27 cellular contexts compared by ENCODE assay signal in the genomic region with DNA sequence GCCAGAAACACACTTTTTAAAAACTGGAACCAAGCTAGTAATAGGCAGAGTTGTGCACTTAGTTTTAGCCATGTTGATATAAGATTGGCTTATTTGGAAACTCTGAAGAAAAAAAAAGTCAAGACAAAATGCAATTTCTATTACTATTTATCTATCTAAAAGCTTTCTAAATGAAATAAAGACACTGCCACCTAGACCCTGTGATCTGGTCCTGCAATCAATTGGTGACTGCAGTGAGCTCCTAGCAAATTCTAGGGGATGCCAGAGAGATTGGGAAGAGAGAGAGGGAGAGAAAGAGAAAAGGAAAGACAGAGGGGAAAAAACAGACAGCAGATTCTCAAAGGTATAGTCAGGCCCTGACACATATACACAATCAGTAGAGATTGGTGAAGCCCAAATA. TPM values are rescaled to one million over a fixed set of nuclear protein-coding genes. Genes with fewer than 3 reads are reported as not detected.
"Had no signal": no experiment of that assay in that cellular context is flagged by ENCODE, and none has a peak within 500 bp of the region (broad histone marks: within the 10 kb centered on the region; RNA-seq: fewer than 3 reads in every experiment).

No MANE protein-coding gene starts in this region.

- H3K4me2 ChIP-seq: PC-9 had no signal

- ATAC-seq: activated CD4-positive, alpha-beta T cell treated with anti-CD3 and anti-CD28 coated beads for 36 hours; activated CD4-positive, CD25-positive, alpha-beta regulatory T cell treated with anti-CD3 and anti-CD28 coated beads, Interleukin-2, amount 50 U/mL, for 24 hours; activated CD8-positive, alpha-beta T cell treated with anti-CD3 and anti-CD28 coated beads, Interleukin-2, amount 10 ng/mL, durations not matched to agents 7 days and 5 days; activated naive CD8-positive, alpha-beta T cell treated with anti-CD3 and anti-CD28 coated beads, Interleukin-2, amount 50 U/mL, for 24 hours; Right ventricle myocardium inferior; WTC11 had no signal

- DNase-seq: activated CD4-positive, alpha-beta T cell treated with anti-CD3 and anti-CD28 coated beads for 36 hours; activated CD4-positive, alpha-beta T cell treated with anti-CD3 and anti-CD28 coated beads, Interleukin-2, amount 10 ng/mL, durations not matched to agents 7 days and 5 days; activated CD4-positive, alpha-beta T cell treated with anti-CD3 and anti-CD28 coated beads, Interleukin-2, amount 50 U/mL, for 48 hours; activated CD8-positive, alpha-beta T cell treated with anti-CD3 and anti-CD28 coated beads, Interleukin-2, amount 10 ng/mL, durations not matched to agents 7 days and 5 days; activated gamma-delta T cell; activated naive CD4-positive, alpha-beta T cell treated with anti-CD3 and anti-CD28 coated beads for 36 hours; activated naive CD8-positive, alpha-beta T cell treated with anti-CD3 and anti-CD28 coated beads, Interleukin-2, amount 50 U/mL, for 24 hours; activated T-cell treated with anti-CD3 and anti-CD28 coated beads, Interleukin-2, amount 50 U/mL, for 24 hours; anterior cingulate cortex; caudate nucleus; cerebellar nuclear complex; Kasumi-1; MM.1S; MV-4-11; NCI-H1092; NCI-H1436 treated with DMSO at 0.1 percent for 48 hours; NCI-H1694 treated with DMSO at 0.1 percent for 48 hours; NCI-H2029; NCI-H345; NCI-H524 treated with DMSO at 0.1 percent for 48 hours; PC-9; SIG-M5 had no signal

- H3K4me3 ChIP-seq: PC-9 had no signal

- H2AFZ ChIP-seq: PC-9 had no signal

- H3K27ac ChIP-seq: PC-9, RWPE1 had no signal

RNA-seq across cellular contexts. Expression of a gene that starts 25.3 kb away (rescaled TPM):
- total RNA-seq: activated CD4-positive, alpha-beta T cell treated with anti-CD3 and anti-CD28 coated beads for 36 hours; activated CD4-positive, alpha-beta T cell treated with anti-CD3 and anti-CD28 coated beads, Interleukin-2, amount 10 ng/mL, durations not matched to agents 7 days and 5 days; activated CD8-positive, alpha-beta T cell treated with anti-CD3 and anti-CD28 coated beads, Interleukin-2, amount 10 ng/mL, durations not matched to agents 7 days and 5 days; activated naive CD4-positive, alpha-beta T cell treated with anti-CD3 and anti-CD28 coated beads for 36 hours; bronchial epithelial cell; PC-9 had no signal
